In genomic region chr6:157608221-157609075, GRCh38 we compare ENCODE assay signal across 29 cellular contexts.
A peak's percentile ranks its signal among the peaks of the same experiment; 100 is the strongest.
DNase-seq lines count a peak whose midpoint lies in the region; ATAC-seq, FAIRE-seq and TF ChIP-seq lines count a peak whose summit lies in the region.
"Had no signal": no experiment of that assay in that cellular context is flagged by ENCODE, and none has a peak within 500 bp of the region (broad histone marks: within the 10 kb centered on the region; RNA-seq: fewer than 3 reads in every experiment).

No MANE protein-coding gene starts in this region.

- no peaks in the 10 kb centered on the region for H3K36me3 Mint-ChIP-seq in CD8-positive, alpha-beta T cell
- H3K36me3 Mint-ChIP-seq in GM23338 (ENCODE audit: low read depth) (no peaks in the 10 kb centered on the region; the same call in 2 of the 3 replicates), endothelial cell (ENCODE audit: low read depth, unreplicated experiment) (no peaks in the 10 kb centered on the region)
- H3K36me3 Mint-ChIP-seq in stimulated activated effector memory CD8-positive, alpha-beta T cell treated with anti-CD3 and anti-CD28 coated beads, Interleukin-12 subunit alpha, Interleukin-12 subunit beta, amount 100 ng/mL, for 72 hours, result peaks cover 6% of the 10 kb centered on the region

- no peak for TF ChIP-seq CTCF in CD8-positive, alpha-beta T cell (IDR thresholded peaks at IDR 0.05)
- TF ChIP-seq CTCF in GM23338 (conservative IDR thresholded peaks at IDR 0.05; ENCODE audit: low read depth in 2 of 2) (no peak), endothelial cell (IDR thresholded peaks at IDR 0.05; ENCODE audit: unreplicated experiment) (no peak)

- no peaks in the 10 kb centered on the region for H3K4me1 Mint-ChIP-seq in CD8-positive, alpha-beta T cell (ENCODE audit: low read depth)
- H3K4me1 Mint-ChIP-seq in GM23338 (peaks cover 39% of the 10 kb centered on the region), endothelial cell (ENCODE audit: unreplicated experiment) (peaks cover 58% of the 10 kb centered on the region)
- H3K4me1 Mint-ChIP-seq in stimulated activated effector memory CD8-positive, alpha-beta T cell treated with anti-CD3 and anti-CD28 coated beads, Interleukin-12 subunit alpha, Interleukin-12 subunit beta, amount 100 ng/mL, for 72 hours, result peaks cover 7% of the 10 kb centered on the region

- H3K9me3 Mint-ChIP-seq in CD8-positive, alpha-beta T cell, result no peaks in the 10 kb centered on the region
- H3K9me3 Mint-ChIP-seq in GM23338, result no peaks in the 10 kb centered on the region
- no peaks in the 10 kb centered on the region for H3K9me3 Mint-ChIP-seq in endothelial cell (ENCODE audit: unreplicated experiment)
- no peaks in the 10 kb centered on the region for H3K9me3 Mint-ChIP-seq in stimulated activated effector memory CD8-positive, alpha-beta T cell treated with anti-CD3 and anti-CD28 coated beads, Interleukin-12 subunit alpha, Interleukin-12 subunit beta, amount 100 ng/mL, for 72 hours
- H3K9me3 Mint-ChIP-seq: activated naive CD8-positive, alpha-beta T cell treated with anti-CD3 and anti-CD28 coated beads, Interleukin-2, amount 50 U/mL, for 24 hours; CD14-positive monocyte; effector memory CD8-positive, alpha-beta T cell; T-helper 2 cell treated with Interferon-gamma antibody and Interleukin-4, amounts not matched to agents 5 μg/mL and 100 μg/mL, for 36 hours had no signal

- H3K4me1 ChIP-seq in CD8-positive, alpha-beta T cell (ENCODE audit: insufficient read depth, low read length), result no peaks in the 10 kb centered on the region
- H3K4me1 ChIP-seq in GM23338 (ENCODE audit: insufficient read depth), result peaks cover 25% of the 10 kb centered on the region
- H3K4me1 ChIP-seq: lower lobe of right lung had no signal

- H2AFZ ChIP-seq in GM23338, result no peak overlapping the region
- H2AFZ ChIP-seq: GM23248 had no signal

- no peak overlapping the region for H3K27ac ChIP-seq in CD8-positive, alpha-beta T cell (ENCODE audit: low read depth, low read length)
- H3K27ac ChIP-seq in GM23338 (ENCODE audit: low read depth), result no peak overlapping the region; the same call in 1 of the 2 replicates
- H3K27ac ChIP-seq: GM23248, lower lobe of right lung, tibial nerve had no signal

- H4K20me1 ChIP-seq in GM23338 (replicated peaks; ENCODE audit: insufficient read depth), result no peaks in the 10 kb centered on the region

- H3K27ac Mint-ChIP-seq in CD8-positive, alpha-beta T cell, result peak overlapping the region; percentile 11
- H3K27ac Mint-ChIP-seq in GM23338, result no peak overlapping the region
- H3K27ac Mint-ChIP-seq in endothelial cell (ENCODE audit: unreplicated experiment), result peak overlapping the region; percentile 16
- peak overlapping the region; percentile 80 for H3K27ac Mint-ChIP-seq in stimulated activated effector memory CD8-positive, alpha-beta T cell treated with anti-CD3 and anti-CD28 coated beads, Interleukin-12 subunit alpha, Interleukin-12 subunit beta, amount 100 ng/mL, for 72 hours
- H3K27ac Mint-ChIP-seq: activated CD4-positive, alpha-beta T cell treated with anti-CD3 and anti-CD28 coated beads for 36 hours; activated naive CD8-positive, alpha-beta T cell treated with anti-CD3 and anti-CD28 coated beads, Interleukin-2, amount 50 U/mL, for 24 hours; T-helper 2 cell treated with Interferon-gamma antibody and Interleukin-4, amounts not matched to agents 5 μg/mL and 100 μg/mL, for 36 hours had no signal

- H3K4me2 ChIP-seq in GM23338, result 0 out of 2 replicates have a peak overlapping the region, but pooled peaks have one; percentile 22

- H3K79me2 ChIP-seq in GM23338 (replicated peaks; ENCODE audit: insufficient read depth), result no peaks in the 10 kb centered on the region

- no peak for ATAC-seq in CD8-positive, alpha-beta T cell
- ATAC-seq in GM23338, result no peak
- ATAC-seq in stimulated activated effector memory CD8-positive, alpha-beta T cell treated with anti-CD3 and anti-CD28 coated beads, Interleukin-12 subunit alpha, Interleukin-12 subunit beta, amount 100 ng/mL, for 72 hours, result no peak
- ATAC-seq in left lobe of liver, result no peak
- ATAC-seq: activated CD4-positive, alpha-beta T cell treated with anti-CD3 and anti-CD28 coated beads for 36 hours; activated naive CD8-positive, alpha-beta T cell treated with anti-CD3 and anti-CD28 coated beads, Interleukin-2, amount 50 U/mL, for 24 hours; effector memory CD8-positive, alpha-beta T cell; lower lobe of right lung; mucosa of descending colon had no signal

- H3K9me2 ChIP-seq in GM23338 (ENCODE audit: insufficient read depth), result no peaks in the 10 kb centered on the region

- no peak overlapping the region for H3K4me3 Mint-ChIP-seq in CD8-positive, alpha-beta T cell
- H3K4me3 Mint-ChIP-seq in GM23338, result no peak overlapping the region
- peak overlapping the region; percentile 70 for H3K4me3 Mint-ChIP-seq in endothelial cell (ENCODE audit: unreplicated experiment)
- no peak overlapping the region for H3K4me3 Mint-ChIP-seq in stimulated activated effector memory CD8-positive, alpha-beta T cell treated with anti-CD3 and anti-CD28 coated beads, Interleukin-12 subunit alpha, Interleukin-12 subunit beta, amount 100 ng/mL, for 72 hours
- H3K4me3 Mint-ChIP-seq: activated CD4-positive, alpha-beta T cell treated with anti-CD3 and anti-CD28 coated beads for 36 hours; activated naive CD8-positive, alpha-beta T cell treated with anti-CD3 and anti-CD28 coated beads, Interleukin-2, amount 50 U/mL, for 24 hours; CD14-positive monocyte; effector memory CD8-positive, alpha-beta T cell; T-helper 2 cell treated with Interferon-gamma antibody and Interleukin-4, amounts not matched to agents 5 μg/mL and 100 μg/mL, for 36 hours had no signal

- H3K27me3 ChIP-seq in CD8-positive, alpha-beta T cell (ENCODE audit: insufficient read depth, low read length), result no peaks in the 10 kb centered on the region
- no peaks in the 10 kb centered on the region for H3K27me3 ChIP-seq in GM23338 (ENCODE audit: insufficient read depth)
- H3K27me3 ChIP-seq: spleen, tibial nerve had no signal

- intact Hi-C loops in CD8-positive, alpha-beta T cell (cut with DNase I, micrococcal nuclease), result no loop called here

- no peaks in the 10 kb centered on the region for H3F3A ChIP-seq in GM23338 (replicated peaks; ENCODE audit: low read depth)

- no peak for FAIRE-seq in frontal cortex (lab: Jason Lieb, UNC)
- FAIRE-seq: keratinocyte had no signal

- no peak for DNase-seq in CD8-positive, alpha-beta T cell
- DNase-seq in GM23338 (ENCODE audit: low spot score), result no peak
- DNase-seq in endothelial cell (ENCODE audit: low spot score), result no peak
- DNase-seq in stimulated activated effector memory CD8-positive, alpha-beta T cell treated with anti-CD3 and anti-CD28 coated beads, Interleukin-12 subunit alpha, Interleukin-12 subunit beta, amount 100 ng/mL, for 72 hours (ENCODE audit: low spot score in 2 of 2), result no peak
- no peak for DNase-seq in DMS153 treated with DMSO at 0.1 percent for 48 hours (lab: John Stamatoyannopoulos, UW; ENCODE audit: unreplicated experiment)
- no peak for DNase-seq in frontal cortex (ENCODE audit: low spot score in 2 of 2)
- DNase-seq in left lobe of liver (ENCODE audit: low spot score), result no peak
- DNase-seq: activated CD4-positive, alpha-beta T cell treated with anti-CD3 and anti-CD28 coated beads for 36 hours; activated gamma-delta T cell; activated naive CD8-positive, alpha-beta T cell treated with anti-CD3 and anti-CD28 coated beads, Interleukin-2, amount 50 U/mL, for 24 hours; cortex of kidney; DND-41; effector memory CD8-positive, alpha-beta T cell; erythroblast; GM23248; head of caudate nucleus; lower lobe of right lung; mucosa of descending colon; NCI-H1092; NCI-H1694; NCI-H446; NCI-H774; right cardiac atrium; spleen; stimulated activated CD4-positive, alpha-beta T cell treated with anti-CD3 and anti-CD28 coated beads, Interleukin-2, amount 100 ng/mL, for 24 hours had no signal

- H3K36me3 ChIP-seq in CD8-positive, alpha-beta T cell (ENCODE audit: insufficient read depth, low read length), result no peaks in the 10 kb centered on the region
- no peaks in the 10 kb centered on the region for H3K36me3 ChIP-seq in GM23338 (ENCODE audit: insufficient read depth)
- H3K36me3 ChIP-seq: lower lobe of right lung, tibial nerve had no signal

- H3K27me3 Mint-ChIP-seq in CD8-positive, alpha-beta T cell (ENCODE audit: low read depth), result no peaks in the 10 kb centered on the region
- H3K27me3 Mint-ChIP-seq in GM23338 (ENCODE audit: insufficient read depth, low read depth, poor library complexity) (peaks cover 11% of the 10 kb centered on the region), endothelial cell (ENCODE audit: unreplicated experiment) (peaks cover 4% of the 10 kb centered on the region)
- H3K27me3 Mint-ChIP-seq: activated CD4-positive, alpha-beta T cell treated with anti-CD3 and anti-CD28 coated beads for 36 hours; activated naive CD8-positive, alpha-beta T cell treated with anti-CD3 and anti-CD28 coated beads, Interleukin-2, amount 50 U/mL, for 24 hours; effector memory CD8-positive, alpha-beta T cell had no signal

- H3K9me3 ChIP-seq in CD8-positive, alpha-beta T cell (ENCODE audit: low read length), result no peaks in the 10 kb centered on the region
- H3K9me3 ChIP-seq: lower lobe of right lung, mucosa of descending colon, spleen, tibial nerve had no signal

- POLR2A ChIA-PET in CD8-positive, alpha-beta T cell (lab: Charles Lee), result no interaction called here

- CTCF ChIA-PET in CD8-positive, alpha-beta T cell (lab: Charles Lee), result interaction anchor here (1.0 kb wide), 1 partner anchor 60 kb away, joined by 3 read pairs; no protein-coding TSS in a partner anchor

- no peak overlapping the region for H3K4me3 ChIP-seq in CD8-positive, alpha-beta T cell (ENCODE audit: low read depth, low read length)
- H3K4me3 ChIP-seq in GM23338, result no peak overlapping the region
- H3K4me3 ChIP-seq: GM23248, lower lobe of right lung, mucosa of descending colon, spleen, tibial nerve had no signal

TF ChIP-seq in GM23338, 12 proteins besides CTCF, POLR2A, EP300 and RAD21 (continues in another document):
- TF ChIP-seq EZH2phosphoT487 (IDR thresholded peaks at IDR 0.05; ENCODE audit: unreplicated experiment) (no peak), EZH2 (IDR thresholded peaks at IDR 0.05; ENCODE audit: low read depth, unreplicated experiment) (no peak), STAT1 (IDR thresholded peaks at IDR 0.05; ENCODE audit: unreplicated experiment) (no peak), NANOG (IDR thresholded peaks at IDR 0.05; ENCODE audit: borderline replicate concordance) (no peak), ETS1 (IDR thresholded peaks at IDR 0.05) (no peak), JUNB (IDR thresholded peaks at IDR 0.05; ENCODE audit: unreplicated experiment) (no peak)
